ENCODE assay signal across 28 cellular contexts in genomic region chrX:110120025-110120424, GRCh38.
DNase-seq lines count a peak whose midpoint lies in the region; ATAC-seq and TF ChIP-seq lines count a peak whose summit lies in the region.
"Had no signal": no experiment of that assay in that cellular context is flagged by ENCODE, and none has a peak within 500 bp of the region (broad histone marks: within the 10 kb centered on the region; RNA-seq: fewer than 3 reads in every experiment).

No MANE protein-coding gene starts in this region.

- no peaks in the 10 kb centered on the region for H3K9me3 Mint-ChIP-seq in CD8-positive, alpha-beta T cell
- H3K9me3 Mint-ChIP-seq: activated naive CD4-positive, alpha-beta T cell treated with anti-CD3 and anti-CD28 coated beads, Interleukin-2, amount 10 ng/mL, durations not matched to agents 7 days and 5 days; activated T-helper 17 cell treated with anti-CD3 and anti-CD28 coated beads, Interleukin-2, amount 50 U/mL, for 72 hours; mesothelial cell of epicardium had no signal

- TF ChIP-seq CTCF in psoas muscle (IDR thresholded peaks at IDR 0.05) = no peak
- no peak for TF ChIP-seq CTCF in CD8-positive, alpha-beta T cell (IDR thresholded peaks at IDR 0.05)

- peaks cover 0 to under 1% (median 0%) of the 10 kb centered on the region in 3 donors for H3K27me3 ChIP-seq in psoas muscle (ENCODE audit: insufficient read depth in 3 of 3, low read length in 2 of 3)
- H3K27me3 ChIP-seq in CD8-positive, alpha-beta T cell (ENCODE audit: insufficient read depth, low read length) = no peaks in the 10 kb centered on the region
- H3K27me3 ChIP-seq: BE2C, Peyer's patch had no signal

- no peaks in the 10 kb centered on the region for H3K9me3 ChIP-seq in psoas muscle
- no peaks in the 10 kb centered on the region for H3K9me3 ChIP-seq in CD8-positive, alpha-beta T cell (ENCODE audit: low read length)
- H3K9me3 ChIP-seq: BE2C, left ventricle myocardium inferior, Peyer's patch had no signal

- H3K27ac Mint-ChIP-seq in CD8-positive, alpha-beta T cell = no peak overlapping the region
- H3K27ac Mint-ChIP-seq: activated CD8-positive, alpha-beta T cell treated with anti-CD3 and anti-CD28 coated beads, Interleukin-2, amount 10 ng/mL, durations not matched to agents 7 days and 5 days; activated naive CD4-positive, alpha-beta T cell treated with anti-CD3 and anti-CD28 coated beads, Interleukin-2, amount 10 ng/mL, durations not matched to agents 7 days and 5 days; activated T-helper 17 cell treated with anti-CD3 and anti-CD28 coated beads, Interleukin-2, amount 50 U/mL, for 72 hours; naive B cell had no signal

- 28 to 67% (median 53%) methylated on average over 2 of the region's 2 CpGs for WGBS in psoas muscle, 3 donors

- H3K4me3 ChIP-seq in psoas muscle = no peak overlapping the region
- H3K4me3 ChIP-seq in CD8-positive, alpha-beta T cell (ENCODE audit: low read depth, low read length) = no peak overlapping the region
- H3K4me3 ChIP-seq: left ventricle myocardium inferior, Peyer's patch had no signal

- no peaks in the 10 kb centered on the region for H3K27me3 Mint-ChIP-seq in CD8-positive, alpha-beta T cell (ENCODE audit: low read depth)
- H3K27me3 Mint-ChIP-seq: activated naive CD4-positive, alpha-beta T cell treated with anti-CD3 and anti-CD28 coated beads, Interleukin-2, amount 10 ng/mL, durations not matched to agents 7 days and 5 days; activated T-helper 17 cell treated with anti-CD3 and anti-CD28 coated beads, Interleukin-2, amount 50 U/mL, for 72 hours; naive B cell had no signal

- H3K4me3 Mint-ChIP-seq in CD8-positive, alpha-beta T cell = no peak overlapping the region
- H3K4me3 Mint-ChIP-seq: activated CD8-positive, alpha-beta T cell treated with anti-CD3 and anti-CD28 coated beads, Interleukin-2, amount 10 ng/mL, durations not matched to agents 7 days and 5 days; activated naive CD4-positive, alpha-beta T cell treated with anti-CD3 and anti-CD28 coated beads, Interleukin-2, amount 10 ng/mL, durations not matched to agents 7 days and 5 days; activated T-helper 17 cell treated with anti-CD3 and anti-CD28 coated beads, Interleukin-2, amount 50 U/mL, for 72 hours; mesothelial cell of epicardium; naive B cell had no signal

- H3K36me3 ChIP-seq in psoas muscle (ENCODE audit: insufficient read depth in 1 of 2, low read depth in 1 of 2) = no peaks in the 10 kb centered on the region
- no peaks in the 10 kb centered on the region for H3K36me3 ChIP-seq in CD8-positive, alpha-beta T cell (ENCODE audit: insufficient read depth, low read length)
- H3K36me3 ChIP-seq: BE2C, left ventricle myocardium inferior, Peyer's patch had no signal

- ATAC-seq in left cardiac atrium (peak; percentile 27 to 51), left colon (peak; percentile 41), psoas muscle (peak; percentile 25 to 68 (median 45))
- no peak for ATAC-seq in CD8-positive, alpha-beta T cell
- ATAC-seq: activated CD8-positive, alpha-beta T cell treated with anti-CD3 and anti-CD28 coated beads, Interleukin-2, amount 10 ng/mL, durations not matched to agents 7 days and 5 days; activated T-helper 17 cell treated with anti-CD3 and anti-CD28 coated beads, Interleukin-2, amount 50 U/mL, for 72 hours had no signal

- no peaks in the 10 kb centered on the region for H3K4me1 ChIP-seq in psoas muscle
- H3K4me1 ChIP-seq in CD8-positive, alpha-beta T cell (ENCODE audit: insufficient read depth, low read length) = no peaks in the 10 kb centered on the region
- H3K4me1 ChIP-seq: BE2C, Peyer's patch had no signal

- intact Hi-C loops in left cardiac atrium (cut with DNase I) = no loop called here
- intact Hi-C loops in cardiac septum (cut with DNase I) = no loop called here
- intact Hi-C loops in left colon (cut with DNase I, micrococcal nuclease) = no loop called here
- intact Hi-C loops in psoas muscle (cut with DNase I) = no loop called here
- intact Hi-C loops in CD8-positive, alpha-beta T cell (cut with DNase I, micrococcal nuclease) = no loop called here

- H3K4me1 Mint-ChIP-seq in CD8-positive, alpha-beta T cell (ENCODE audit: low read depth) = no peaks in the 10 kb centered on the region
- H3K4me1 Mint-ChIP-seq: activated naive CD4-positive, alpha-beta T cell treated with anti-CD3 and anti-CD28 coated beads, Interleukin-2, amount 10 ng/mL, durations not matched to agents 7 days and 5 days; activated T-helper 17 cell treated with anti-CD3 and anti-CD28 coated beads, Interleukin-2, amount 50 U/mL, for 72 hours had no signal

- CTCF ChIA-PET in CD8-positive, alpha-beta T cell (lab: Charles Lee) = no interaction called here

- peak overlapping the region; percentile 39 for H3K27ac ChIP-seq in psoas muscle
- H3K27ac ChIP-seq in CD8-positive, alpha-beta T cell (ENCODE audit: low read depth, low read length) = no peak overlapping the region
- H3K27ac ChIP-seq: epithelial cell of prostate, left ventricle myocardium inferior, Peyer's patch had no signal

- DNase-seq in left cardiac atrium = no peak
- DNase-seq in cardiac septum (ENCODE audit: low spot score) = no peak
- no peak for DNase-seq in left colon
- no peak for DNase-seq in psoas muscle
- no peak for DNase-seq in CD8-positive, alpha-beta T cell
- DNase-seq in COR-L47 (lab: John Stamatoyannopoulos, UW) = no peak
- DNase-seq in NCI-H510A (lab: John Stamatoyannopoulos, UW) = no peak
- DNase-seq in NCI-H2227 treated with DMSO at 0.1 percent for 48 hours (lab: John Stamatoyannopoulos, UW) = no peak
- DNase-seq: ACHN; activated CD4-positive, alpha-beta T cell treated with anti-CD3 and anti-CD28 coated beads for 4 hours; activated CD8-positive, alpha-beta T cell treated with anti-CD3 and anti-CD28 coated beads, Interleukin-2, amount 10 ng/mL, durations not matched to agents 7 days and 5 days; activated naive CD4-positive, alpha-beta T cell treated with anti-CD3 and anti-CD28 coated beads, Interleukin-2, amount 10 ng/mL, durations not matched to agents 7 days and 5 days; BE2C; cortex of kidney; effector memory CD4-positive, alpha-beta T cell; left ventricle myocardium inferior; naive B cell; NCI-H1417 treated with DMSO at 0.1 percent for 48 hours; NCI-H2081; NCI-H226; NCI-H69; Peyer's patch; SHP77 treated with DMSO at 0.1 percent for 48 hours; stimulated activated CD4-positive, alpha-beta T cell treated with anti-CD3 and anti-CD28 coated beads, Interleukin-4, amount 100 ng/mL, for 24 hours; substantia nigra had no signal

- H3K36me3 Mint-ChIP-seq in CD8-positive, alpha-beta T cell = peaks cover 26% of the 10 kb centered on the region

- POLR2A ChIA-PET in CD8-positive, alpha-beta T cell (lab: Charles Lee) = no interaction called here
